11 cellular contexts compared by ENCODE assay signal in genomic region chr22:46088541-46089311, GRCh38.
DNase-seq lines count a peak whose midpoint lies in the region; TF ChIP-seq lines count a peak whose summit lies in the region.
"Had no signal": no experiment of that assay in that cellular context is flagged by ENCODE, and none has a peak within 500 bp of the region (broad histone marks: within the 10 kb centered on the region; RNA-seq: fewer than 3 reads in every experiment).

No MANE protein-coding gene starts in this region.

- peaks cover 3% of the 10 kb centered on the region for H3K4me1 Mint-ChIP-seq in glutamatergic neuron (ENCODE audit: low read depth, unreplicated experiment)
- H3K4me1 Mint-ChIP-seq: B cell had no signal

- H3K27ac Mint-ChIP-seq in glutamatergic neuron (ENCODE audit: unreplicated experiment), result peak overlapping the region; percentile 48
- H3K27ac Mint-ChIP-seq: B cell; natural killer cell treated with Interleukin-12 subunit alpha and Interleukin-12 subunit beta and Interleukin-15 and Interleukin-18, amount 100 ng/mL, for 72 hours had no signal

- intact Hi-C loops in posterior vena cava (cut with DNase I), result loop anchor here in 1 of 2 donors (10.0 kb wide), 1 partner anchor 754 kb away; no protein-coding TSS in a partner anchor

- H3K4me3 Mint-ChIP-seq in glutamatergic neuron (ENCODE audit: unreplicated experiment), result no peak overlapping the region
- H3K4me3 Mint-ChIP-seq: B cell; natural killer cell treated with Interleukin-12 subunit alpha and Interleukin-12 subunit beta and Interleukin-15 and Interleukin-18, amount 100 ng/mL, for 72 hours had no signal

- no peak for TF ChIP-seq CTCF in AG10803 (conservative IDR thresholded peaks at IDR 0.05; ENCODE audit: low read length)
- no peak for TF ChIP-seq CTCF in glutamatergic neuron (IDR thresholded peaks at IDR 0.05; ENCODE audit: partially characterized antibody, unreplicated experiment)

- peak; percentile 87 for DNase-seq in AG10803 (ENCODE audit: low read depth)
- peak; percentile 64 for DNase-seq in amniotic stem cell (lab: John Stamatoyannopoulos, UW)
- no peak for DNase-seq in glutamatergic neuron
- peak; percentile 85 for DNase-seq in posterior vena cava (ENCODE audit: low spot score)
- DNase-seq in effector CD8-positive, alpha-beta T cell (lab: John Stamatoyannopoulos, UW), result no peak
- no peak for DNase-seq in GM19240 (ENCODE audit: insufficient read length, low spot score)
- no peak for DNase-seq in NCI-H524 (lab: John Stamatoyannopoulos, UW)
- DNase-seq in NCI-H1694 treated with DMSO at 0.1 percent for 48 hours (lab: John Stamatoyannopoulos, UW), result no peak
- DNase-seq: NCI-H2227 treated with DMSO at 0.1 percent for 48 hours had no signal

- peaks cover 3% of the 10 kb centered on the region for H3K9me3 Mint-ChIP-seq in glutamatergic neuron (ENCODE audit: unreplicated experiment)
- H3K9me3 Mint-ChIP-seq: natural killer cell treated with Interleukin-12 subunit alpha and Interleukin-12 subunit beta and Interleukin-15 and Interleukin-18, amount 100 ng/mL, for 72 hours had no signal

- peak overlapping the region; percentile 98 for H3K4me3 ChIP-seq in AG10803 (ENCODE audit: low read length)

- H3K36me3 Mint-ChIP-seq in glutamatergic neuron (ENCODE audit: unreplicated experiment), result no peaks in the 10 kb centered on the region
- H3K36me3 Mint-ChIP-seq: natural killer cell treated with Interleukin-12 subunit alpha and Interleukin-12 subunit beta and Interleukin-15 and Interleukin-18, amount 100 ng/mL, for 72 hours had no signal

- H3K27me3 Mint-ChIP-seq in glutamatergic neuron (ENCODE audit: unreplicated experiment), result peaks cover 15% of the 10 kb centered on the region
- H3K27me3 Mint-ChIP-seq: B cell; natural killer cell treated with Interleukin-12 subunit alpha and Interleukin-12 subunit beta and Interleukin-15 and Interleukin-18, amount 100 ng/mL, for 72 hours had no signal

Comparison
In these comparisons a context has a peak if more than half of its experiments do, and no peak if none do; other contexts are left out.
1. DNase-seq: peak in AG10803 (single experiment), amniotic stem cell (single experiment) and posterior vena cava (single experiment); none in glutamatergic neuron (single experiment), effector CD8-positive, alpha-beta T cell (single experiment), GM19240 (single experiment), NCI-H524 (0 of 2) and NCI-H1694 treated with DMSO at 0.1 percent for 48 hours (single experiment).